In the genomic region with DNA sequence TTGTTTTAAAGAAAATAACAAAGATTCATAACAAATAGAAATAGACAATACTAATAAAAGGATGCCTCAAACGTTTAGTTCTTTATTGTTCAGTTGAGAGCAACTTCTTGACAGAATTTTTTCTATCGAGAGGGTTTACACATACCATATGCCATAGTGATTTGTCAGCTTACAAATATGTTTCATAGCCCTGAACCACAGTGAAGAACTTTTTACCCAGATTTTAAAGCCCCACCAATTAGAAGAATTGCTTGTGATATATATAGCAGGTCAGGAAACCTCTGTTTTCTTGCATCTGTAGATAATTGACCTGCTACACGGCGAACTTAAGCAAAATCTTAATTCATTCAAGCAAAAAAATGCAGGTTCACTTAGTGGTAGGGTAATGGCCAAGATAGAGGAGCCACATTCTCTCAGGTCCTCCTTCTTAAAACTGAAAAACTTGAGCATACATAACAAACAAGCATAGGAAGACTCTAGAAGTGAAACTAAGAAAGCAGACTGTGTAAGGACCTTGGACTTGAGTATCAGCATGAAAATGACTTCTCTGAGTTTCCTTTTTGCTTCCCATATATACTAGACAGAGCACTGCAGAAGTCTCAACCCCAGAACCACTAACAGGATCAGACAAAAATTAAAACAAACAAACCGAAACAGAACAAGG, we compare ENCODE assay signal across 11 cellular contexts. TPM values are rescaled to one million over a fixed set of nuclear protein-coding genes. Genes with fewer than 3 reads are reported as not detected.
DNase-seq lines count a peak whose midpoint lies in the region; ATAC-seq and TF ChIP-seq lines count a peak whose summit lies in the region.
"Had no signal": no experiment of that assay in that cellular context is flagged by ENCODE, and none has a peak within 500 bp of the region (broad histone marks: within the 10 kb centered on the region; RNA-seq: fewer than 3 reads in every experiment).

No MANE protein-coding gene starts in this region.

- H4K20me1 ChIP-seq in KMS-11 (ENCODE audit: insufficient read depth) = no peaks in the 10 kb centered on the region

- H3K9ac ChIP-seq in KMS-11 = peak overlapping the region; percentile 68

- intact Hi-C loops in cardiac septum (cut with DNase I) = no loop called here

- TF ChIP-seq CTCF in KMS-11 (conservative IDR thresholded peaks at IDR 0.05; ENCODE audit: low read depth, low read length) (no peak), foreskin keratinocyte (conservative IDR thresholded peaks at IDR 0.05) (no peak)

- H3K4me3 ChIP-seq in KMS-11 (IDR thresholded peaks at IDR 0.05; ENCODE audit: insufficient read depth, low read depth, low read length) = no peak overlapping the region

- peak overlapping the region; percentile 62 for H2AFZ ChIP-seq in KMS-11 (ENCODE audit: low read depth)

- no peaks in the 10 kb centered on the region for H3K79me2 ChIP-seq in KMS-11 (ENCODE audit: insufficient read depth, low read depth)

- H3K4me2 ChIP-seq in KMS-11 = peak overlapping the region; percentile 59

- H3K27ac ChIP-seq in KMS-11 (peak overlapping the region; percentile 81), foreskin keratinocyte (no peak overlapping the region)

- H3K36me3 ChIP-seq in KMS-11 (ENCODE audit: insufficient read depth) = no peaks in the 10 kb centered on the region

- H3K27me3 ChIP-seq in KMS-11 (ENCODE audit: insufficient read depth, low read depth) = no peaks in the 10 kb centered on the region
- peaks cover 9% of the 10 kb centered on the region for H3K27me3 ChIP-seq in foreskin keratinocyte

- peak; percentile 37 for DNase-seq in GDM1 (lab: John Stamatoyannopoulos, UW)
- no peak for DNase-seq in RKO (ENCODE audit: low spot score)
- DNase-seq in cardiac septum (ENCODE audit: low spot score) = no peak
- no peak for DNase-seq in foreskin keratinocyte
- no peak for DNase-seq in COLO668 (lab: John Stamatoyannopoulos, UW; ENCODE audit: unreplicated experiment)
- DNase-seq: activated naive CD8-positive, alpha-beta T cell treated with anti-CD3 and anti-CD28 coated beads for 36 hours; effector memory CD8-positive, alpha-beta T cell; naive thymus-derived CD8-positive, alpha-beta T cell had no signal

- peaks cover 30% of the 10 kb centered on the region for H3K4me1 ChIP-seq in KMS-11 (ENCODE audit: low read depth, poor library complexity, severe bottlenecking)
- no peaks in the 10 kb centered on the region for H3K4me1 ChIP-seq in foreskin keratinocyte

- ATAC-seq in GM19467 (IDR thresholded peaks at IDR 0.05; ENCODE audit: unreplicated experiment) (peak; percentile 98), HG02943 (IDR thresholded peaks at IDR 0.05; ENCODE audit: low read depth, unreplicated experiment) (peak; percentile 99), foreskin keratinocyte (no peak)
- ATAC-seq: effector memory CD8-positive, alpha-beta T cell; naive thymus-derived CD8-positive, alpha-beta T cell had no signal

RNA-seq across cellular contexts. Expression of gene CRISP1, which starts 39.5 kb away (rescaled TPM):
- total RNA-seq in cardiac septum (not detected), foreskin keratinocyte (not detected in 2 replicates)
- polyA plus RNA-seq in foreskin keratinocyte = not detected in 2 replicates
- total RNA-seq: activated naive CD8-positive, alpha-beta T cell treated with anti-CD3 and anti-CD28 coated beads for 36 hours; naive thymus-derived CD8-positive, alpha-beta T cell had no signal
- polyA plus RNA-seq: naive thymus-derived CD8-positive, alpha-beta T cell had no signal

RNA-seq across cellular contexts. Expression of gene PGK2, which starts 39.8 kb away (rescaled TPM):
- total RNA-seq in cardiac septum (not detected), foreskin keratinocyte (not detected in 2 replicates)
- not detected in 2 replicates for polyA plus RNA-seq in foreskin keratinocyte
- total RNA-seq: activated naive CD8-positive, alpha-beta T cell treated with anti-CD3 and anti-CD28 coated beads for 36 hours; naive thymus-derived CD8-positive, alpha-beta T cell had no signal
- polyA plus RNA-seq: naive thymus-derived CD8-positive, alpha-beta T cell had no signal
